Comparison of ENCODE assay signal across 21 cellular contexts in genomic region chr2:68589963-68590362, GRCh38. TPM values are rescaled to one million over a fixed set of nuclear protein-coding genes. Genes with fewer than 3 reads are reported as not detected.
"Had no signal": no experiment of that assay in that cellular context is flagged by ENCODE, and none has a peak within 500 bp of the region (broad histone marks: within the 10 kb centered on the region; RNA-seq: fewer than 3 reads in every experiment).

No MANE protein-coding gene starts in this region.

- H3K4me1 ChIP-seq: right atrium auricular region, suprapubic skin had no signal

- H3K27me3 ChIP-seq: hepatocyte, neutrophil, right atrium auricular region, suprapubic skin, thyroid gland had no signal

- H3K79me2 ChIP-seq: hepatocyte had no signal

- H3K4me2 ChIP-seq: hepatocyte had no signal

- DNase-seq: effector CD4-positive, alpha-beta T cell; endodermal cell; erythroblast; foreskin melanocyte; head of caudate nucleus; left colon; naive thymus-derived CD8-positive, alpha-beta T cell; small intestine; stimulated activated CD4-positive, alpha-beta T cell treated with anti-CD3 and anti-CD28 coated beads, Interleukin-12 subunit alpha, Interleukin-12 subunit beta, amount 100 ng/mL, for 4 hours; stimulated activated naive CD4-positive, alpha-beta T cell treated with Interleukin-2 at 50 U/mL for 16 hours; thyroid gland had no signal

- H2AFZ ChIP-seq: hepatocyte had no signal

- H3K4me3 ChIP-seq: coronary artery, hepatocyte, right atrium auricular region, suprapubic skin, thyroid gland had no signal

- H3K9me3 ChIP-seq: neutrophil, right atrium auricular region, suprapubic skin, thyroid gland had no signal

- ATAC-seq: left colon; naive thymus-derived CD8-positive, alpha-beta T cell had no signal

- H3K36me3 ChIP-seq: neutrophil, right atrium auricular region, thyroid gland had no signal

- H3K27ac ChIP-seq: coronary artery, hepatocyte, neutrophil, right atrium auricular region, suprapubic skin, thyroid gland had no signal

RNA-seq across cellular contexts. Expression of gene PROKR1, which starts 53.4 kb away (rescaled TPM):
- total RNA-seq: endothelial cell of umbilical vein; hepatocyte; kidney epithelial cell; lung microvascular endothelial cell; naive thymus-derived CD8-positive, alpha-beta T cell; osteoblast; pulmonary artery endothelial cell; right atrium auricular region; thyroid gland had no signal
- polyA plus RNA-seq: endothelial cell of umbilical vein; hepatocyte; naive thymus-derived CD8-positive, alpha-beta T cell had no signal
